25 cellular contexts compared by ENCODE assay signal in genomic region chr5:1150866-1151265, GRCh38. TPM values are rescaled to one million over a fixed set of nuclear protein-coding genes. Genes with fewer than 3 reads are reported as not detected.
"Had no signal": no experiment of that assay in that cellular context is flagged by ENCODE, and none has a peak within 500 bp of the region (broad histone marks: within the 10 kb centered on the region; RNA-seq: fewer than 3 reads in every experiment).

No MANE protein-coding gene starts in this region.

- ATAC-seq: mucosa of descending colon, natural killer cell, sciatic nerve had no signal

- H3K9me3 ChIP-seq: mucosa of descending colon, neutrophil, stomach, thoracic aorta, transverse colon had no signal

- H3K4me3 Mint-ChIP-seq: dendritic cell treated with granulocyte-macrophage colony-stimulating factor and Interleukin-4, amounts not matched to agents 40 ng/mL and 50 ng/mL, for 4 days; endodermal cell; natural killer cell had no signal

- H3K36me3 Mint-ChIP-seq: natural killer cell had no signal

- FAIRE-seq: colon, endothelial cell of umbilical vein had no signal

- DNase-seq: cerebellar nuclear complex; endodermal cell; foreskin melanocyte; head of caudate nucleus; kidney glomerular epithelial cell; mammary epithelial cell; natural killer cell; stimulated activated CD4-positive, alpha-beta T cell treated with anti-CD3 and anti-CD28 coated beads, Interleukin-2, amount 100 ng/mL, for 24 hours; stimulated activated CD4-positive, alpha-beta T cell treated with anti-CD3 and anti-CD28 coated beads, Interleukin-4, amount 100 ng/mL, for 4 hours; stimulated activated naive CD4-positive, alpha-beta T cell; stomach; substantia nigra; transverse colon had no signal

- H3K4me3 ChIP-seq: hepatocyte, mucosa of descending colon, stomach, thoracic aorta, transverse colon had no signal

- H3K36me3 ChIP-seq: neutrophil, stomach, thoracic aorta, transverse colon had no signal

- H3K27ac Mint-ChIP-seq: dendritic cell treated with granulocyte-macrophage colony-stimulating factor and Interleukin-4, amounts not matched to agents 40 ng/mL and 50 ng/mL, for 4 days; endodermal cell had no signal

- H3K4me2 ChIP-seq: hepatocyte had no signal

- H3K27ac ChIP-seq: hepatocyte, neutrophil, stomach, thoracic aorta, transverse colon had no signal

- H3K9me3 Mint-ChIP-seq: dendritic cell treated with granulocyte-macrophage colony-stimulating factor and Interleukin-4, amounts not matched to agents 40 ng/mL and 50 ng/mL, for 4 days; endodermal cell; natural killer cell had no signal

RNA-seq across cellular contexts. Expression of gene SLC6A19, which starts 50.5 kb away (rescaled TPM):
- total RNA-seq: endothelial cell of umbilical vein, lower leg skin, mammary epithelial cell, natural killer cell, osteoblast, pulmonary artery endothelial cell, thoracic aorta, ureter had no signal
